In genomic region chr11:15932417-15932816, GRCh38 we compare ENCODE assay signal across 9 cellular contexts.
"Had no signal": no experiment of that assay in that cellular context is flagged by ENCODE, and none has a peak within 500 bp of the region (broad histone marks: within the 10 kb centered on the region; RNA-seq: fewer than 3 reads in every experiment).

No MANE protein-coding gene starts in this region.

- H3K27me3 Mint-ChIP-seq: IgD-negative memory B cell had no signal

- H3K4me1 ChIP-seq: HAP-1 had no signal

- H3K36me3 ChIP-seq: HAP-1 had no signal

- H3K27ac Mint-ChIP-seq: HFFc6, IgD-negative memory B cell had no signal

- H3K27ac ChIP-seq: GM23248, HL-60 had no signal

- H3K36me3 Mint-ChIP-seq: IgD-negative memory B cell had no signal

- H3K4me3 Mint-ChIP-seq: HFFc6, IgD-negative memory B cell had no signal

- ATAC-seq: HCT116, HepG2 had no signal

- FAIRE-seq: HepG2 had no signal

- H3K4me1 Mint-ChIP-seq: IgD-negative memory B cell had no signal

- H3K4me3 ChIP-seq: GM23248, HAP-1 had no signal

- DNase-seq: GM23248, GOT3, H7, HFFc6 had no signal
